ENCODE assay signal across 21 cellular contexts in the genomic region with DNA sequence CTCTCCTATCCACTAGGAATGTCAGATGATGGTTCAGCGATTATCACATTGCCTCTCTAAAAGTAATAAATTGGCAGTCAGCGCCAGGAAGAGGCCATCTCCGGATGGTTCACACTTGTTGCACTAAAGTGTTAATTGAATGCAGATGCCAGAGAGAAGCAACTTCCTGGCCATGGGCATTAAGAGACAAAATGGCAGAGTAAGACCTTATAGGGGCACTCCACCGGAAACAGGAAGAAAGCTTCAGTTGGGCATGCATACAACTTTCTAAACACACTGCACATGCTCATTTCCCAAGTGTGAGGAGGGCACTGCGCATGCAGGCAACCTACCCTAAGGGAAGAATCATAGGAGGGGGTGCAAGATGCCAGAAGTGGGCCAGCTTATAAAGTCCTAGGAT.
"Had no signal": no experiment of that assay in that cellular context is flagged by ENCODE, and none has a peak within 500 bp of the region (broad histone marks: within the 10 kb centered on the region; RNA-seq: fewer than 3 reads in every experiment).

No MANE protein-coding gene starts in this region.

- H3K27ac Mint-ChIP-seq: mesothelial cell of epicardium; natural killer cell; progenitor cell of endocrine pancreas; stimulated activated memory B cell treated with anti-CD40 and anti-IgM and Interleukin-4, amounts not matched to agents 10 μg/mL and 1 μg/mL and 100 μg/mL, for 72 hours; stimulated activated naive CD8-positive, alpha-beta T cell treated with anti-CD3 and anti-CD28 coated beads, Interleukin-15, Interleukin-2, amounts not matched to agents 100 ng/mL and 50 ng/mL, for 24 hours had no signal

- H3K4me3 Mint-ChIP-seq: mesothelial cell of epicardium; natural killer cell; neural crest cell; stimulated activated memory B cell treated with anti-CD40 and anti-IgM and Interleukin-4, amounts not matched to agents 10 μg/mL and 1 μg/mL and 100 μg/mL, for 72 hours; stimulated activated naive CD8-positive, alpha-beta T cell treated with anti-CD3 and anti-CD28 coated beads, Interleukin-15, Interleukin-2, amounts not matched to agents 100 ng/mL and 50 ng/mL, for 24 hours had no signal

- H3K4me1 ChIP-seq: gastrocnemius medialis, pancreas, tibial artery, upper lobe of left lung, uterus had no signal

- ATAC-seq: gastrocnemius medialis; left lobe of liver; natural killer cell; pancreas; right cardiac atrium; stimulated activated memory B cell treated with anti-CD40 and anti-IgM and Interleukin-4, amounts not matched to agents 10 μg/mL and 1 μg/mL and 100 μg/mL, for 72 hours had no signal

- H3K36me3 Mint-ChIP-seq: mesothelial cell of epicardium; natural killer cell; stimulated activated memory B cell treated with anti-CD40 and anti-IgM and Interleukin-4, amounts not matched to agents 10 μg/mL and 1 μg/mL and 100 μg/mL, for 72 hours had no signal

- H3K27me3 Mint-ChIP-seq: progenitor cell of endocrine pancreas; stimulated activated naive CD8-positive, alpha-beta T cell treated with anti-CD3 and anti-CD28 coated beads, Interleukin-15, Interleukin-2, amounts not matched to agents 100 ng/mL and 50 ng/mL, for 24 hours had no signal

- H3K4me3 ChIP-seq: coronary artery, gastrocnemius medialis, pancreas, tibial artery, upper lobe of left lung, uterus had no signal

- H3K27ac ChIP-seq: coronary artery, gastrocnemius medialis, pancreas, tibial artery, upper lobe of left lung, uterus had no signal

- DNase-seq: effector CD4-positive, alpha-beta T cell; gastrocnemius medialis; glutamatergic neuron; islet precursor cell; mammary epithelial cell; natural killer cell; nucleus accumbens; pancreas; right cardiac atrium; small intestine; stimulated activated CD4-positive, alpha-beta T cell treated with anti-CD3 and anti-CD28 coated beads, Interleukin-2, amount 100 ng/mL, for 48 hours; tibial artery; upper lobe of left lung; uterus had no signal

- H3K27me3 ChIP-seq: gastrocnemius medialis, pancreas, upper lobe of left lung, uterus had no signal

- H3K9me3 ChIP-seq: gastrocnemius medialis, pancreas, tibial artery, upper lobe of left lung, uterus had no signal

- H3K9me3 Mint-ChIP-seq: neural crest cell had no signal

- H3K36me3 ChIP-seq: gastrocnemius medialis, pancreas, tibial artery, upper lobe of left lung, uterus had no signal

- H3K4me1 Mint-ChIP-seq: natural killer cell; neural crest cell; stimulated activated memory B cell treated with anti-CD40 and anti-IgM and Interleukin-4, amounts not matched to agents 10 μg/mL and 1 μg/mL and 100 μg/mL, for 72 hours had no signal
